Comparison of ENCODE assay signal across 1 cellular context in genomic region chr6:30942338-30943060, GRCh38.
TF ChIP-seq lines count a peak whose summit lies in the region.

No MANE protein-coding gene starts in this region.

TF ChIP-seq in HepG2, 621 proteins besides CTCF, POLR2A, EP300 and RAD21 (continues in another document):
- TF ChIP-seq HDAC2 (CRISPR knock-in tag; IDR thresholded peaks at IDR 0.05) (peak; percentile 37; the same call in 1 of the 2 replicates), HMGXB4 (CRISPR knock-in tag; IDR thresholded peaks at IDR 0.05; ENCODE audit: borderline replicate concordance in 1 of 2, low read depth in 1 of 2) (peak in 1 of 2 experiments; percentile 47; a peak in 1 of 4 replicates), ZNF101 (CRISPR knock-in tag; IDR thresholded peaks at IDR 0.05; ENCODE audit: borderline replicate concordance, low read depth) (no peak), ZNF850 (CRISPR knock-in tag; conservative IDR thresholded peaks at IDR 0.05) (no peak), ZNF263 (CRISPR knock-in tag; IDR thresholded peaks at IDR 0.05) (peak; percentile 44; the same call in 1 of the 2 replicates), TFDP1 (CRISPR knock-in tag; IDR thresholded peaks at IDR 0.05; ENCODE audit: borderline replicate concordance) (peak; percentile 24; the same call in 1 of the 2 replicates), SOX13 (IDR thresholded peaks at IDR 0.05) (no peak), SOX13 (CRISPR knock-in tag; conservative IDR thresholded peaks at IDR 0.05 in 1 of 2, IDR thresholded peaks at IDR 0.05 in 1 of 2) (peak in 1 of 2 experiments; percentile 38; a peak in 1 of 4 replicates), SP1 (IDR thresholded peaks at IDR 0.05) (no peak), SP1 (CRISPR knock-in tag; IDR thresholded peaks at IDR 0.05) (peak; percentile 72), ZNF687 (CRISPR knock-in tag; IDR thresholded peaks at IDR 0.05) (peak; percentile 30; the same call in 1 of the 2 replicates), POGZ (CRISPR knock-in tag; IDR thresholded peaks at IDR 0.05) (0 out of 2 replicates have a peak, but pooled peaks have one; percentile 25), STAG1 (CRISPR knock-in tag; IDR thresholded peaks at IDR 0.05) (peak; percentile 62), ZNF225 (CRISPR knock-in tag; IDR thresholded peaks at IDR 0.05) (0 out of 2 replicates have a peak, but pooled peaks have one; percentile 34), NR2F6 (IDR thresholded peaks at IDR 0.05) (no peak), NR2F6 (CRISPR knock-in tag; IDR thresholded peaks at IDR 0.05) (peak; percentile 32; the same call in 1 of the 2 replicates), ZNF709 (CRISPR knock-in tag; IDR thresholded peaks at IDR 0.05) (0 out of 2 replicates have a peak, but pooled peaks have one; percentile 33), MAX (IDR thresholded peaks at IDR 0.05) (0 out of 2 replicates have a peak, but pooled peaks have one; percentile 30), SALL1 (CRISPR knock-in tag; IDR thresholded peaks at IDR 0.05) (peak; percentile 48; the same call in 1 of the 2 replicates), ZNF589 (CRISPR knock-in tag; conservative IDR thresholded peaks at IDR 0.05) (no peak), HOXA3 (CRISPR knock-in tag; IDR thresholded peaks at IDR 0.05) (0 out of 2 replicates have a peak, but pooled peaks have one; percentile 29), PATZ1 (CRISPR knock-in tag; IDR thresholded peaks at IDR 0.05) (peak; percentile 66), RBAK (CRISPR knock-in tag; IDR thresholded peaks at IDR 0.05) (no peak), ZNF629 (CRISPR knock-in tag; conservative IDR thresholded peaks at IDR 0.05) (peak; percentile 88), TEF (CRISPR knock-in tag; IDR thresholded peaks at IDR 0.05) (no peak), CCDC6 (CRISPR knock-in tag; IDR thresholded peaks at IDR 0.05) (0 out of 2 replicates have a peak, but pooled peaks have one; percentile 40), TARDBP (CRISPR knock-in tag; IDR thresholded peaks at IDR 0.05) (0 out of 2 replicates have a peak, but pooled peaks have one; percentile 24), ARID5B (CRISPR knock-in tag; IDR thresholded peaks at IDR 0.05) (0 out of 2 replicates have a peak, but pooled peaks have one; percentile 17), ZNF598 (CRISPR knock-in tag; IDR thresholded peaks at IDR 0.05; ENCODE audit: borderline replicate concordance) (peak; percentile 27; the same call in 1 of the 2 replicates), HNF1A (IDR thresholded peaks at IDR 0.05; ENCODE audit: low read depth) (no peak), HNF1A (CRISPR knock-in tag; IDR thresholded peaks at IDR 0.05; ENCODE audit: borderline replicate concordance) (0 out of 2 replicates have a peak, but pooled peaks have one; percentile 26), ZNF570 (CRISPR knock-in tag; IDR thresholded peaks at IDR 0.05; ENCODE audit: borderline replicate concordance) (no peak), ZSCAN22 (CRISPR knock-in tag; IDR thresholded peaks at IDR 0.05) (no peak), PITX1 (CRISPR knock-in tag; IDR thresholded peaks at IDR 0.05) (peak; percentile 45; the same call in 1 of the 2 replicates), ZNF572 (CRISPR knock-in tag; IDR thresholded peaks at IDR 0.05) (0 out of 2 replicates have a peak, but pooled peaks have one; percentile 14), SAP130 (CRISPR knock-in tag; IDR thresholded peaks at IDR 0.05; ENCODE audit: low read depth) (0 out of 2 replicates have a peak, but pooled peaks have one; percentile 26), ZFP82 (CRISPR knock-in tag; IDR thresholded peaks at IDR 0.05; ENCODE audit: borderline replicate concordance) (no peak), ZNF691 (CRISPR knock-in tag; IDR thresholded peaks at IDR 0.05; ENCODE audit: borderline replicate concordance, low read depth) (peak; percentile 59; the same call in 1 of the 2 replicates), HMG20B (CRISPR knock-in tag; conservative IDR thresholded peaks at IDR 0.05) (peak; percentile 91), SNAPC5 (CRISPR knock-in tag; IDR thresholded peaks at IDR 0.05; ENCODE audit: borderline replicate concordance) (no peak), MAZ (IDR thresholded peaks at IDR 0.05; ENCODE audit: borderline replicate concordance, low read depth, low read length) (peak; percentile 29; the same call in 1 of the 2 replicates), MAZ (CRISPR knock-in tag; IDR thresholded peaks at IDR 0.05; ENCODE audit: low read depth) (no peak), GFI1 (CRISPR knock-in tag; IDR thresholded peaks at IDR 0.05; ENCODE audit: borderline replicate concordance) (peak; percentile 98)
